In genomic region chr4:122960298-122960985, GRCh38 we compare ENCODE assay signal across 17 cellular contexts. TPM values are rescaled to one million over a fixed set of nuclear protein-coding genes. Genes with fewer than 3 reads are reported as not detected.
A peak's percentile ranks its signal among the peaks of the same experiment; 100 is the strongest.
DNase-seq lines count a peak whose midpoint lies in the region; FAIRE-seq and TF ChIP-seq lines count a peak whose summit lies in the region.
"Had no signal": no experiment of that assay in that cellular context is flagged by ENCODE, and none has a peak within 500 bp of the region (broad histone marks: within the 10 kb centered on the region; RNA-seq: fewer than 3 reads in every experiment).

No MANE protein-coding gene starts in this region.

- no peak overlapping the region for H3K9ac ChIP-seq in smooth muscle cell (ENCODE audit: low read depth)

- no peaks in the 10 kb centered on the region for H3K27me3 ChIP-seq in esophagus muscularis mucosa
- no peaks in the 10 kb centered on the region for H3K27me3 ChIP-seq in smooth muscle cell (ENCODE audit: low read depth)
- no peaks in the 10 kb centered on the region for H3K27me3 ChIP-seq in small intestine (ENCODE audit: control insufficient read depth in 2 of 2, insufficient read depth in 2 of 2, low read length in 2 of 2)

- H3K4me3 ChIP-seq in esophagus muscularis mucosa (no peak overlapping the region), smooth muscle cell (no peak overlapping the region), small intestine (ENCODE audit: low read depth in 1 of 2, low read length in 2 of 2) (no peak overlapping the region)

- H3K4me1 ChIP-seq in esophagus muscularis mucosa (peaks cover 11 to 20% (median 19%) of the 10 kb centered on the region in 4 donors), smooth muscle cell (ENCODE audit: low read depth) (peaks cover 7% of the 10 kb centered on the region), small intestine (ENCODE audit: control insufficient read depth in 2 of 2, insufficient read depth in 1 of 2, low read depth in 1 of 2, low read length in 1 of 2) (no peaks in the 10 kb centered on the region)

- CTCF ChIA-PET in activated CD4-positive, alpha-beta memory T cell treated with anti-CD3 and anti-CD28 coated beads for 36 hours (lab: Charles Lee): interaction anchor here (1.0 kb wide), 1 partner anchor 203 kb away, joined by 4 read pairs; no protein-coding TSS in a partner anchor

- WGBS in esophagus muscularis mucosa: 37% methylated on average over 4 of the region's 4 CpGs
- WGBS in smooth muscle cell (ENCODE audit: low lambda C conversion rate): 49% methylated on average over 4 of the region's 4 CpGs
- WGBS in small intestine, 3 donors: 57 to 82% (median 68%) methylated on average over 4 of the region's 4 CpGs

- no peak for TF ChIP-seq POLR2A in esophagus muscularis mucosa (IDR thresholded peaks at IDR 0.05; ENCODE audit: low read depth)

- H2AFZ ChIP-seq in smooth muscle cell (ENCODE audit: low read depth): no peak overlapping the region

- H4K20me1 ChIP-seq in smooth muscle cell (ENCODE audit: low read depth): no peaks in the 10 kb centered on the region

- H3K36me3 ChIP-seq in esophagus muscularis mucosa (no peaks in the 10 kb centered on the region), smooth muscle cell (ENCODE audit: low read depth) (no peaks in the 10 kb centered on the region), small intestine (ENCODE audit: control insufficient read depth in 2 of 2, insufficient read depth in 2 of 2, low read length in 2 of 2) (no peaks in the 10 kb centered on the region)

- POLR2A ChIA-PET in activated CD4-positive, alpha-beta memory T cell treated with anti-CD3 and anti-CD28 coated beads for 36 hours (lab: Charles Lee): interaction anchor here (0.8 kb wide), 1 partner anchor 112 kb away, joined by 3 read pairs; no protein-coding TSS in a partner anchor

- H3K4me1 Mint-ChIP-seq in HFFc6 (ENCODE audit: low read depth): peaks cover 17% of the 10 kb centered on the region
- H3K4me1 Mint-ChIP-seq in activated CD4-positive, alpha-beta memory T cell treated with anti-CD3 and anti-CD28 coated beads for 36 hours (ENCODE audit: low read depth): peaks cover 6% of the 10 kb centered on the region
- no peaks in the 10 kb centered on the region for H3K4me1 Mint-ChIP-seq in activated naive CD8-positive, alpha-beta T cell treated with anti-CD3 and anti-CD28 coated beads for 36 hours

- H3F3A ChIP-seq in smooth muscle cell (ENCODE audit: low read depth): no peaks in the 10 kb centered on the region

- 0 out of 2 replicates have a peak overlapping the region, but pooled peaks have one; percentile 27 for H3K4me3 Mint-ChIP-seq in HFFc6
- H3K4me3 Mint-ChIP-seq in activated CD4-positive, alpha-beta memory T cell treated with anti-CD3 and anti-CD28 coated beads for 36 hours: no peak overlapping the region
- no peak overlapping the region for H3K4me3 Mint-ChIP-seq in activated naive CD8-positive, alpha-beta T cell treated with anti-CD3 and anti-CD28 coated beads for 36 hours
- H3K4me3 Mint-ChIP-seq: CD8-positive, alpha-beta T cell had no signal

- no peaks in the 10 kb centered on the region for H3K9me3 ChIP-seq in esophagus muscularis mucosa
- H3K9me3 ChIP-seq in smooth muscle cell (replicated peaks; ENCODE audit: low read depth): no peaks in the 10 kb centered on the region
- H3K9me3 ChIP-seq in small intestine (ENCODE audit: control insufficient read depth, low read depth): no peaks in the 10 kb centered on the region

- no peak for FAIRE-seq in small intestine (lab: Jason Lieb, UNC)

- peaks cover 15% of the 10 kb centered on the region; the same call in 1 of the 2 replicates for H3K36me3 Mint-ChIP-seq in HFFc6 (ENCODE audit: low read depth)
- H3K36me3 Mint-ChIP-seq in activated CD4-positive, alpha-beta memory T cell treated with anti-CD3 and anti-CD28 coated beads for 36 hours: peaks cover 8% of the 10 kb centered on the region
- H3K36me3 Mint-ChIP-seq in activated naive CD8-positive, alpha-beta T cell treated with anti-CD3 and anti-CD28 coated beads for 36 hours: peaks cover 19% of the 10 kb centered on the region

- H3K27ac ChIP-seq in esophagus muscularis mucosa (replicated peaks in 1 of 4) (peak overlapping the region in 3 of 4 donors; percentile 4 to 38 (median 24)), smooth muscle cell (ENCODE audit: low read depth) (no peak overlapping the region), small intestine (ENCODE audit: low read depth in 1 of 2, low read length in 1 of 2) (no peak overlapping the region)

- no peaks in the 10 kb centered on the region for H3K79me2 ChIP-seq in smooth muscle cell (ENCODE audit: low read depth)

- TF ChIP-seq EP300 in esophagus muscularis mucosa (IDR thresholded peaks at IDR 0.05): no peak

- peak overlapping the region; percentile 63 for H3K27ac Mint-ChIP-seq in HFFc6
- H3K27ac Mint-ChIP-seq in activated CD4-positive, alpha-beta memory T cell treated with anti-CD3 and anti-CD28 coated beads for 36 hours: no peak overlapping the region
- no peak overlapping the region for H3K27ac Mint-ChIP-seq in activated naive CD8-positive, alpha-beta T cell treated with anti-CD3 and anti-CD28 coated beads for 36 hours
- H3K27ac Mint-ChIP-seq: CD8-positive, alpha-beta T cell had no signal

- H3K9me3 Mint-ChIP-seq in HFFc6: no peaks in the 10 kb centered on the region
- H3K9me3 Mint-ChIP-seq in activated CD4-positive, alpha-beta memory T cell treated with anti-CD3 and anti-CD28 coated beads for 36 hours: no peaks in the 10 kb centered on the region
- no peaks in the 10 kb centered on the region for H3K9me3 Mint-ChIP-seq in activated naive CD8-positive, alpha-beta T cell treated with anti-CD3 and anti-CD28 coated beads for 36 hours
- H3K9me3 Mint-ChIP-seq: CD8-positive, alpha-beta T cell had no signal

- DNase-seq in HFFc6 (no peak), esophagus muscularis mucosa (ENCODE audit: extremely low spot score) (no peak), iris pigment epithelial cell (ENCODE audit: low read depth) (peak; percentile 5), smooth muscle cell (lab: John Stamatoyannopoulos, UW; ENCODE audit: unreplicated experiment) (no peak), A172 (ENCODE audit: low spot score) (no peak), small intestine (no peak)
- DNase-seq in activated CD4-positive, alpha-beta memory T cell treated with anti-CD3 and anti-CD28 coated beads for 36 hours: no peak
- no peak for DNase-seq in activated naive CD8-positive, alpha-beta T cell treated with anti-CD3 and anti-CD28 coated beads for 36 hours
- DNase-seq: CD8-positive, alpha-beta T cell; GOT3; Kasumi-1; NCI-H1417; NCI-H1930; NCI-H2171; NCI-H446 treated with DMSO at 0.1 percent for 48 hours; NCI-H748 treated with DMSO at 0.1 percent for 48 hours; SHP77 treated with DMSO at 0.1 percent for 48 hours had no signal

- peaks cover 2% of the 10 kb centered on the region for H3K27me3 Mint-ChIP-seq in HFFc6 (ENCODE audit: insufficient read depth)
- no peaks in the 10 kb centered on the region for H3K27me3 Mint-ChIP-seq in activated CD4-positive, alpha-beta memory T cell treated with anti-CD3 and anti-CD28 coated beads for 36 hours
- H3K27me3 Mint-ChIP-seq in activated naive CD8-positive, alpha-beta T cell treated with anti-CD3 and anti-CD28 coated beads for 36 hours: no peaks in the 10 kb centered on the region

- TF ChIP-seq CTCF in HFFc6 (IDR thresholded peaks at IDR 0.05): no peak
- no peak for TF ChIP-seq CTCF in esophagus muscularis mucosa (IDR thresholded peaks at IDR 0.05)
- no peak for TF ChIP-seq CTCF in smooth muscle cell (IDR thresholded peaks at IDR 0.05; ENCODE audit: borderline replicate concordance, insufficient read depth, poor library complexity, severe bottlenecking)

- H3K4me2 ChIP-seq in smooth muscle cell: peak overlapping the region; percentile 38

- intact Hi-C loops in esophagus muscularis mucosa (cut with DNase I): no loop called here
- intact Hi-C loops in activated CD4-positive, alpha-beta memory T cell treated with anti-CD3 and anti-CD28 coated beads for 36 hours (cut with micrococcal nuclease): no loop called here

RNA-seq across cellular contexts. Expression of gene NUDT6, which starts 38.0 kb away (rescaled TPM):
- total RNA-seq in HFFc6 (2021; fragmentation: NEBNext Ultra II Directional; extraction: Animal tissue kit (Norgen Biotek cat#: 25700)): 1 to 10 TPM; 1.9 to 4.4 (median 3.5) TPM
- 1 to 10 TPM; 3.0 to 6.5 (median 5.6) TPM for total RNA-seq in esophagus muscularis mucosa
- 4.1 and 24.6 TPM in 2 replicates for total RNA-seq in smooth muscle cell
- 6.2 and 7.0 TPM in 2 replicates for polyA plus RNA-seq in smooth muscle cell
- 1 to 10 TPM; 5.1 to 6.2 TPM for total RNA-seq in activated CD4-positive, alpha-beta memory T cell treated with anti-CD3 and anti-CD28 coated beads for 36 hours
- 7.2 and 11.3 TPM in 2 replicates for total RNA-seq in A172 (2014; rRNA removed; shearing (Covaris generic))
- total RNA-seq in activated naive CD8-positive, alpha-beta T cell treated with anti-CD3 and anti-CD28 coated beads for 36 hours: 1 to 10 TPM; 5.8 to 6.8 TPM
- 1 to 10 TPM; 2.7 to 8.0 (median 4.0) TPM for polyA plus RNA-seq in small intestine

Comparison
In these comparisons a context has a peak if more than half of its experiments do, and no peak if none do; other contexts are left out.
1. H3K27ac ChIP-seq: peak in esophagus muscularis mucosa (3 of 4); none in smooth muscle cell (single experiment) and small intestine (0 of 2).